In genomic region chr17:49390548-49391324, GRCh38 we compare ENCODE assay signal across 8 cellular contexts. TPM values are rescaled to one million over a fixed set of nuclear protein-coding genes. Genes with fewer than 3 reads are reported as not detected.
A peak's percentile ranks its signal among the peaks of the same experiment; 100 is the strongest.
DNase-seq lines count a peak whose midpoint lies in the region; ATAC-seq and TF ChIP-seq lines count a peak whose summit lies in the region.

No MANE protein-coding gene starts in this region.

- no peaks in the 10 kb centered on the region for H3K79me2 ChIP-seq in Karpas-422 (ENCODE audit: low read length)

- DNase-seq in DMS53 (lab: John Stamatoyannopoulos, UW) (peak; percentile 30), Karpas-422 (peak; percentile 70), adrenal gland (peak in 3 of 7 donors; percentile 23 to 31 (median 28)), memory B cell (ENCODE audit: low spot score in 2 of 2) (peak in 1 of 2 donors; percentile 26), cerebellum (ENCODE audit: low spot score) (no peak), NCI-H1092 (lab: John Stamatoyannopoulos, UW) (no peak), NCI-H446 (lab: John Stamatoyannopoulos, UW) (no peak)

- TF ChIP-seq CTCF in adrenal gland (IDR thresholded peaks at IDR 0.05) = no peak

- H3K4me1 ChIP-seq in Karpas-422 (ENCODE audit: low read length) (peaks cover 28% of the 10 kb centered on the region), adrenal gland (replicated peaks in 1 of 2) (peaks cover 0 to 30% of the 10 kb centered on the region in 2 donors)

- no peaks in the 10 kb centered on the region for H3K27me3 ChIP-seq in Karpas-422 (ENCODE audit: low read length)
- H3K27me3 ChIP-seq in adrenal gland = no peaks in the 10 kb centered on the region

- H3K4me2 ChIP-seq in Karpas-422 (ENCODE audit: low read depth, low read length, poor library complexity, severe bottlenecking) = peak overlapping the region; percentile 50

- H3K36me3 ChIP-seq in Karpas-422 (ENCODE audit: insufficient read depth, low read length) = no peaks in the 10 kb centered on the region
- H3K36me3 ChIP-seq in adrenal gland (replicated peaks in 1 of 2) = no peaks in the 10 kb centered on the region

- H3K9me2 ChIP-seq in Karpas-422 (replicated peaks; ENCODE audit: insufficient read depth, low read length) = no peaks in the 10 kb centered on the region

- peak overlapping the region; percentile 49 for H3K9ac ChIP-seq in Karpas-422 (ENCODE audit: low read length)

- peaks cover 4% of the 10 kb centered on the region for H3K36me3 Mint-ChIP-seq in memory B cell

- H3K27ac ChIP-seq in Karpas-422 (ENCODE audit: low read length) (no peak overlapping the region; the same call in 1 of the 2 replicates), adrenal gland (peak overlapping the region in 3 of 5 donors; percentile 12 to 82 (median 62))

- H3K4me3 ChIP-seq in Karpas-422 (ENCODE audit: low read length) (peak overlapping the region; percentile 31; the same call in 1 of the 2 replicates), adrenal gland (no peak overlapping the region)

- H3K9me3 Mint-ChIP-seq in memory B cell = peaks cover 1% of the 10 kb centered on the region

- H4K20me1 ChIP-seq in Karpas-422 (ENCODE audit: insufficient read depth, low read depth, low read length) = no peaks in the 10 kb centered on the region

- H3K9me3 ChIP-seq in Karpas-422 (ENCODE audit: low read length) = no peaks in the 10 kb centered on the region
- no peaks in the 10 kb centered on the region for H3K9me3 ChIP-seq in adrenal gland (replicated peaks in 1 of 3)

- peak overlapping the region; percentile 81 for H3K4me3 Mint-ChIP-seq in memory B cell

- H3K4me1 Mint-ChIP-seq in memory B cell = peaks cover 53% of the 10 kb centered on the region

- no peak for TF ChIP-seq POLR2A in adrenal gland (IDR thresholded peaks at IDR 0.05)

- H3K27me3 Mint-ChIP-seq in memory B cell = no peaks in the 10 kb centered on the region

- intact Hi-C loops in adrenal gland (cut with DNase I) = no loop called here

- peak overlapping the region; percentile 96 for H3K27ac Mint-ChIP-seq in memory B cell

- ATAC-seq in memory B cell (ENCODE audit: low read depth) (peak; percentile 25), HG02610 (IDR thresholded peaks at IDR 0.05; ENCODE audit: unreplicated experiment) (no peak)

- WGBS in adrenal gland, 4 donors = 65 to 77% (median 68%) methylated on average over 8 to 9 of the region's 9 CpGs

- H2AFZ ChIP-seq in Karpas-422 (ENCODE audit: low read length) = peak overlapping the region; percentile 76

RNA-seq across cellular contexts. Expression of gene PHB1, which starts 23.9 kb away (rescaled TPM):
- 91.5 and 130 TPM in 2 replicates for total RNA-seq in Karpas-422 (2014; rRNA removed; shearing (Covaris generic); ENCODE audit: low replicate concordance)
- total RNA-seq in adrenal gland (100 to 1,000 TPM in 6 of 8 donors, 10 to 100 TPM in 2; 80.7 to 183 (median 123) TPM), cerebellum (42.8 TPM)
- 100 to 1,000 TPM in 2 of 3 donors, 10 to 100 TPM in 1; 66.4 to 222 (median 101) TPM for polyA plus RNA-seq in adrenal gland

RNA-seq across cellular contexts. Expression of gene ZNF652, which starts 28.7 kb away (rescaled TPM):
- 47.7 and 84.1 TPM in 2 replicates for total RNA-seq in Karpas-422 (2014; rRNA removed; shearing (Covaris generic); ENCODE audit: low replicate concordance)
- total RNA-seq in adrenal gland (10 to 100 TPM; 39.1 to 58.7 (median 48.1) TPM), cerebellum (33.4 TPM)
- polyA plus RNA-seq in adrenal gland = 10 to 100 TPM; 22.7 to 52.8 (median 39.3) TPM

Comparison
In these comparisons a context has a peak if more than half of its experiments do, and no peak if none do; other contexts are left out.
1. DNase-seq: peak in DMS53 (single experiment) and Karpas-422 (single experiment); none in cerebellum (single experiment), NCI-H1092 (single experiment) and NCI-H446 (0 of 2).